ENCODE assay signal across 13 cellular contexts in genomic region chr12:128906485-128907137, GRCh38. TPM values are rescaled to one million over a fixed set of nuclear protein-coding genes. Genes with fewer than 3 reads are reported as not detected.
A peak's percentile ranks its signal among the peaks of the same experiment; 100 is the strongest.
DNase-seq lines count a peak whose midpoint lies in the region; ATAC-seq and TF ChIP-seq lines count a peak whose summit lies in the region.
"Had no signal": no experiment of that assay in that cellular context is flagged by ENCODE, and none has a peak within 500 bp of the region (broad histone marks: within the 10 kb centered on the region; RNA-seq: fewer than 3 reads in every experiment).

No MANE protein-coding gene starts in this region.

- no peaks in the 10 kb centered on the region for H3K9me3 Mint-ChIP-seq in stimulated activated naive CD8-positive, alpha-beta T cell treated with anti-CD3 and anti-CD28 coated beads, Interleukin-15, Interleukin-2, amounts not matched to agents 100 ng/mL and 50 ng/mL, for 24 hours
- H3K9me3 Mint-ChIP-seq: CD8-positive, alpha-beta memory T cell had no signal

- DNase-seq in stimulated activated naive CD8-positive, alpha-beta T cell treated with anti-CD3 and anti-CD28 coated beads, Interleukin-15, Interleukin-2, amounts not matched to agents 100 U/mL and 50 U/mL, for 24 hours, result no peak
- peak; percentile 39 for DNase-seq in osteoblast (ENCODE audit: insufficient read length, low spot score, missing footprints)
- DNase-seq in T-helper 2 cell, result no peak
- DNase-seq in NCI-H2227 treated with DMSO at 0.1 percent for 48 hours (lab: John Stamatoyannopoulos, UW), result no peak
- DNase-seq: Caco-2; CD8-positive, alpha-beta memory T cell; DMS53; GM23248; IMR-90 had no signal

- H3K36me3 ChIP-seq in osteoblast (ENCODE audit: insufficient read depth, low read length), result no peaks in the 10 kb centered on the region

- no peak for ATAC-seq in stimulated activated naive CD8-positive, alpha-beta T cell treated with anti-CD3 and anti-CD28 coated beads, Interleukin-15, Interleukin-2, amounts not matched to agents 100 U/mL and 50 U/mL, for 24 hours
- peak; percentile 33 for ATAC-seq in esophagus mucosa
- ATAC-seq: A549, HCT116 had no signal

- peak overlapping the region; percentile 36 for H3K27ac Mint-ChIP-seq in stimulated activated naive CD8-positive, alpha-beta T cell treated with anti-CD3 and anti-CD28 coated beads, Interleukin-15, Interleukin-2, amounts not matched to agents 100 ng/mL and 50 ng/mL, for 24 hours
- H3K27ac Mint-ChIP-seq: CD8-positive, alpha-beta memory T cell had no signal

- H3K4me3 Mint-ChIP-seq in stimulated activated naive CD8-positive, alpha-beta T cell treated with anti-CD3 and anti-CD28 coated beads, Interleukin-15, Interleukin-2, amounts not matched to agents 100 ng/mL and 50 ng/mL, for 24 hours, result no peak overlapping the region
- H3K4me3 Mint-ChIP-seq: CD8-positive, alpha-beta memory T cell had no signal

- no peaks in the 10 kb centered on the region for H3K36me3 Mint-ChIP-seq in stimulated activated naive CD8-positive, alpha-beta T cell treated with anti-CD3 and anti-CD28 coated beads, Interleukin-15, Interleukin-2, amounts not matched to agents 100 ng/mL and 50 ng/mL, for 24 hours (ENCODE audit: low read depth)
- H3K36me3 Mint-ChIP-seq: CD8-positive, alpha-beta memory T cell had no signal

- no peaks in the 10 kb centered on the region for H4K20me1 ChIP-seq in osteoblast (ENCODE audit: insufficient read depth, low read length)

- H3K79me2 ChIP-seq in osteoblast (ENCODE audit: insufficient read depth, low read length), result no peaks in the 10 kb centered on the region

- no peaks in the 10 kb centered on the region for H3K27me3 ChIP-seq in osteoblast (ENCODE audit: insufficient read depth, low read length)

- H3K9me3 ChIP-seq in osteoblast (ENCODE audit: low read depth, low read length), result no peaks in the 10 kb centered on the region
- H3K9me3 ChIP-seq: A549, Caco-2 had no signal

- no peak overlapping the region for H3K4me2 ChIP-seq in osteoblast (ENCODE audit: insufficient read depth, low read length)
- H3K4me2 ChIP-seq: A549 had no signal

- H3K4me1 ChIP-seq in osteoblast (ENCODE audit: insufficient read depth, low read length), result no peaks in the 10 kb centered on the region
- H3K4me1 ChIP-seq: A549 had no signal

- no peak overlapping the region for H2AFZ ChIP-seq in osteoblast (ENCODE audit: low read length)
- H2AFZ ChIP-seq: GM23248 had no signal

- no peaks in the 10 kb centered on the region for H3K27me3 Mint-ChIP-seq in stimulated activated naive CD8-positive, alpha-beta T cell treated with anti-CD3 and anti-CD28 coated beads, Interleukin-15, Interleukin-2, amounts not matched to agents 100 ng/mL and 50 ng/mL, for 24 hours

- H3K4me1 Mint-ChIP-seq in stimulated activated naive CD8-positive, alpha-beta T cell treated with anti-CD3 and anti-CD28 coated beads, Interleukin-15, Interleukin-2, amounts not matched to agents 100 ng/mL and 50 ng/mL, for 24 hours (ENCODE audit: low read depth), result peaks cover 8% of the 10 kb centered on the region
- H3K4me1 Mint-ChIP-seq: CD8-positive, alpha-beta memory T cell had no signal

- no peak overlapping the region for H3K27ac ChIP-seq in osteoblast (ENCODE audit: low read depth, low read length)
- H3K27ac ChIP-seq: A549, GM23248 had no signal

- no peak for TF ChIP-seq CTCF in osteoblast (IDR thresholded peaks at IDR 0.05; ENCODE audit: extremely low read depth, low read depth, low read length)

- H3K4me3 ChIP-seq in osteoblast (ENCODE audit: insufficient read depth, low read length), result no peak overlapping the region
- H3K4me3 ChIP-seq: A549, GM23248 had no signal

RNA-seq across cellular contexts. Expression of gene GLT1D1, which starts 53.3 kb away (rescaled TPM):
- total RNA-seq in esophagus mucosa (0.64 TPM), osteoblast (not detected in 2 replicates)
- total RNA-seq: Caco-2, GM23248, IMR-90 had no signal
